7 cellular contexts compared by ENCODE assay signal in genomic region chr11:61969838-61970452, GRCh38. TPM values are rescaled to one million over a fixed set of nuclear protein-coding genes. Genes with fewer than 3 reads are reported as not detected.
DNase-seq lines count a peak whose midpoint lies in the region; ATAC-seq and TF ChIP-seq lines count a peak whose summit lies in the region.

No MANE protein-coding gene starts in this region.

- peaks cover 40% of the 10 kb centered on the region for H3K4me1 Mint-ChIP-seq in T-helper 17 cell

- peak overlapping the region in 1 of 5 donors; percentile 22 for H3K4me3 ChIP-seq in subcutaneous abdominal adipose tissue (ENCODE audit: low read depth in 1 of 5, low read length in 5 of 5)

- no peaks in the 10 kb centered on the region for H3K9me3 ChIP-seq in T-helper 17 cell (ENCODE audit: control insufficient read depth, low read length, poor library complexity, severe bottlenecking)
- H3K9me3 ChIP-seq in subcutaneous abdominal adipose tissue (ENCODE audit: control insufficient read depth in 5 of 5, low read length in 5 of 5), result no peaks in the 10 kb centered on the region

- no peak for TF ChIP-seq EP300 in Ishikawa (IDR thresholded peaks at IDR 0.05; ENCODE audit: borderline replicate concordance)

- no peaks in the 10 kb centered on the region for H3K27me3 Mint-ChIP-seq in T-helper 17 cell

- peaks cover 7 to 14% (median 8%) of the 10 kb centered on the region in 5 donors for H3K36me3 ChIP-seq in subcutaneous abdominal adipose tissue (ENCODE audit: control insufficient read depth in 5 of 5, insufficient read depth in 5 of 5, low read length in 5 of 5)

- peaks cover 22 to 71% (median 70%) of the 10 kb centered on the region in 5 donors for H3K4me1 ChIP-seq in subcutaneous abdominal adipose tissue (ENCODE audit: control insufficient read depth in 5 of 5, insufficient read depth in 5 of 5, low read length in 5 of 5)

- peak overlapping the region; percentile 100 for H3K27ac ChIP-seq in subcutaneous abdominal adipose tissue (ENCODE audit: low read depth, low read length)

- no peak overlapping the region for H3K4me3 Mint-ChIP-seq in T-helper 17 cell

- CTCF ChIA-PET in GM10248 (lab: Yijun Ruan, JAX), result interaction anchor here (1.4 to 4.0 kb wide), 5 partner anchors 9 to 112 kb away, joined by 3 to 18 read pairs (median 10); no protein-coding TSS in a partner anchor

- no peak for TF ChIP-seq CTCF in GM10248 (IDR thresholded peaks at IDR 0.05; ENCODE audit: control extremely low read depth, extremely low read depth, low read depth, missing control alignments)

- TF ChIP-seq RAD21 in Ishikawa (IDR thresholded peaks at IDR 0.05; ENCODE audit: low read depth), result no peak

- no peak for ATAC-seq in T-helper 17 cell

- DNase-seq in T-helper 17 cell (no peak), glomerular visceral epithelial cell (ENCODE audit: extremely low spot score) (peak; percentile 26), DMS53 treated with DMSO at 0.1 percent for 48 hours (lab: John Stamatoyannopoulos, UW; ENCODE audit: unreplicated experiment) (no peak), GDM1 (lab: John Stamatoyannopoulos, UW) (no peak), GM10248 (ENCODE audit: extremely low spot score) (no peak)

- peaks cover 8% of the 10 kb centered on the region for H3K36me3 Mint-ChIP-seq in T-helper 17 cell (ENCODE audit: low read depth)

- H3K9ac ChIP-seq in subcutaneous abdominal adipose tissue (ENCODE audit: low read length in 5 of 5), result peak overlapping the region in 4 of 5 donors; percentile 25 to 79 (median 52)

- H3K27me3 ChIP-seq in subcutaneous abdominal adipose tissue (ENCODE audit: control insufficient read depth in 5 of 5, insufficient read depth in 4 of 5, low read length in 5 of 5), result no peaks in the 10 kb centered on the region

- H3K27ac Mint-ChIP-seq in T-helper 17 cell, result peak overlapping the region; percentile 97

- POLR2A ChIA-PET in GM10248 (lab: Yijun Ruan, JAX), result no interaction called here

TF ChIP-seq in Ishikawa, 13 proteins besides CTCF, POLR2A, EP300 and RAD21:
- TF ChIP-seq FOXM1 (IDR thresholded peaks at IDR 0.05; ENCODE audit: borderline replicate concordance, low read depth) (no peak), REST (IDR thresholded peaks at IDR 0.05; ENCODE audit: low read depth) (no peak), CEBPB (IDR thresholded peaks at IDR 0.05) (peak; percentile 41; the same call in 1 of the 2 replicates), TCF12 (IDR thresholded peaks at IDR 0.05; ENCODE audit: low read depth) (no peak)

RNA-seq across cellular contexts. Expression of gene FTH1, which starts 2.5 kb away (rescaled TPM):
- total RNA-seq in T-helper 17 cell, result 1,000 to 10,000 TPM; 1,744 to 2,260 TPM

RNA-seq across cellular contexts. Expression of gene BEST1, which starts 19.8 kb away (rescaled TPM):
- total RNA-seq in T-helper 17 cell, result under 1 TPM; 0.26 to 0.35 TPM

RNA-seq across cellular contexts. Expression of gene RAB3IL1, which starts 52.6 kb away (rescaled TPM):
- not detected for total RNA-seq in T-helper 17 cell
